14 cellular contexts compared by ENCODE assay signal in the genomic region with DNA sequence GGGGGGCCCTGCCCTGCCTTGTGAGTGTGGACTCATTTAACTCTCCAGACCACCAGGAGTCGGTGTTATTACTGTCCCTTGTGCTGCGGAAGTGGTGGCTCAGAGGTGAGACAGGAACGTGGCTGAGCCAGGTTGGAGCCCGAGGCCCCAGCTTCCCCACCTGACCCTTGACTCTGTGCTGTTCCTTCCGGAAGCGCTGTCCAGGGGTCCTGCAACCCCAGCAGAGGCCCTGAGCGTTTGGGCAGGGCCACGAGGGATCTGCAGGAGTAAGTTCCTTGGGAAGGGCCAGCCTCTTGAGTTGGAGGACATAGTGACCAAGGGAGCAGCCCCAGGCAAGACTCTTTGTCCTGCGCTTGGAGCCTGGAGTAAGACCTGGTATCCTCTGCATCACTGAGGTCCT.
DNase-seq lines count a peak whose midpoint lies in the region; ATAC-seq, FAIRE-seq and TF ChIP-seq lines count a peak whose summit lies in the region.
"Had no signal": no experiment of that assay in that cellular context is flagged by ENCODE, and none has a peak within 500 bp of the region (broad histone marks: within the 10 kb centered on the region; RNA-seq: fewer than 3 reads in every experiment).

No MANE protein-coding gene starts in this region.

- H3K9me3 Mint-ChIP-seq in endodermal cell: no peaks in the 10 kb centered on the region
- no peaks in the 10 kb centered on the region for H3K9me3 Mint-ChIP-seq in neural progenitor cell
- H3K9me3 Mint-ChIP-seq: CD4-positive, CD25-positive, alpha-beta regulatory T cell; IgD-negative memory B cell had no signal

- no peak for FAIRE-seq in HepG2 (lab: Jason Lieb, UNC)
- FAIRE-seq in pancreas (lab: Jason Lieb, UNC): no peak
- FAIRE-seq: GM19239 had no signal

- no peak for TF ChIP-seq CTCF in HepG2 (CRISPR knock-in tag; IDR thresholded peaks at IDR 0.05)
- no peak for TF ChIP-seq CTCF in right lobe of liver (IDR thresholded peaks at IDR 0.05)
- no peak for TF ChIP-seq CTCF in endodermal cell (conservative IDR thresholded peaks at IDR 0.05)
- TF ChIP-seq CTCF in neural progenitor cell (IDR thresholded peaks at IDR 0.05): no peak
- TF ChIP-seq CTCF in pancreas (IDR thresholded peaks at IDR 0.05): no peak

- H3K4me1 ChIP-seq in HepG2 (ENCODE audit: insufficient read depth, low read length): peaks cover 33% of the 10 kb centered on the region
- peaks cover 0 to 36% (median 7%) of the 10 kb centered on the region in 4 donors for H3K4me1 ChIP-seq in right lobe of liver
- H3K4me1 ChIP-seq in endodermal cell (ENCODE audit: control insufficient read depth, insufficient read depth, low read length): no peaks in the 10 kb centered on the region
- H3K4me1 ChIP-seq in neural progenitor cell: no peaks in the 10 kb centered on the region
- no peaks in the 10 kb centered on the region for H3K4me1 ChIP-seq in pancreas

- TF ChIP-seq RAD21 in HepG2 (CRISPR knock-in tag; IDR thresholded peaks at IDR 0.05): no peak

- H3K27ac Mint-ChIP-seq in endodermal cell (no peak overlapping the region), neural progenitor cell (no peak overlapping the region)
- H3K27ac Mint-ChIP-seq: CD4-positive, CD25-positive, alpha-beta regulatory T cell; IgD-negative memory B cell had no signal

- no peak for ATAC-seq in HepG2
- ATAC-seq in right lobe of liver: no peak
- no peak for ATAC-seq in pancreas
- no peak for ATAC-seq in SK-N-SH treated with all-trans-retinoic acid at 6 μM for 48 hours

- DNase-seq in HepG2 (ENCODE audit: low spot score) (no peak), right lobe of liver (no peak), endodermal cell (peak; percentile 70), neural progenitor cell (ENCODE audit: low spot score) (peak; percentile 41), NCI-H1105 (lab: John Stamatoyannopoulos, UW) (no peak), pancreas (no peak)
- DNase-seq: CD4-positive, CD25-positive, alpha-beta regulatory T cell; DMS53; GF-D8; HCEC 1CT had no signal

- H3K9me3 ChIP-seq in HepG2 (ENCODE audit: low read length) (no peaks in the 10 kb centered on the region), right lobe of liver (no peaks in the 10 kb centered on the region), endodermal cell (ENCODE audit: control insufficient read depth, low read length) (no peaks in the 10 kb centered on the region), neural progenitor cell (ENCODE audit: low read depth) (no peaks in the 10 kb centered on the region), pancreas (no peaks in the 10 kb centered on the region)

- POLR2A ChIA-PET in HepG2 (lab: Yijun Ruan, JAX): no interaction called here

- no peak for TF ChIP-seq EP300 in HepG2 (IDR thresholded peaks at IDR 0.05; ENCODE audit: low read depth in 2 of 2, low read length in 2 of 2)
- TF ChIP-seq EP300 in HepG2 (CRISPR knock-in tag; IDR thresholded peaks at IDR 0.05; ENCODE audit: borderline replicate concordance): no peak

- H3K27ac ChIP-seq in HepG2 (ENCODE audit: extremely low read length, insufficient read depth, low read length) (peak overlapping the region; percentile 30), right lobe of liver (no peak overlapping the region), endodermal cell (ENCODE audit: low read depth, low read length) (no peak overlapping the region), neural progenitor cell (no peak overlapping the region), pancreas (no peak overlapping the region)
- H3K27ac ChIP-seq: 22Rv1 had no signal

- no peak overlapping the region for H3K9ac ChIP-seq in HepG2 (ENCODE audit: insufficient read depth, low read depth, low read length)
- H3K9ac ChIP-seq in endodermal cell (ENCODE audit: extremely low read depth, low read length, poor library complexity, severe bottlenecking): no peak overlapping the region
- H3K9ac ChIP-seq in neural progenitor cell: no peak overlapping the region

- H3K27me3 Mint-ChIP-seq in endodermal cell (ENCODE audit: insufficient read depth) (no peaks in the 10 kb centered on the region), neural progenitor cell (ENCODE audit: insufficient read depth, low read depth) (no peaks in the 10 kb centered on the region)
- H3K27me3 Mint-ChIP-seq: CD4-positive, CD25-positive, alpha-beta regulatory T cell had no signal

- no TSS peak for BruUV-seq in HepG2 (replicated peaks; lab: Mats Ljungman, UMichigan)

- intact Hi-C loops in HepG2 (cut with micrococcal nuclease; ENCODE audit: unreplicated experiment) (no loop called here), right lobe of liver (cut with DNase I) (no loop called here), pancreas (cut with DNase I) (loop anchor here in 1 of 3 donors (10.0 kb wide), 1 partner anchor 91 kb away; no protein-coding TSS in a partner anchor)

- H4K20me1 ChIP-seq in HepG2 (ENCODE audit: insufficient read depth, low read length) (no peaks in the 10 kb centered on the region), neural progenitor cell (ENCODE audit: low read depth) (peaks cover 21% of the 10 kb centered on the region)

- H3K79me2 ChIP-seq in HepG2 (ENCODE audit: insufficient read depth, low read length) (no peaks in the 10 kb centered on the region), neural progenitor cell (ENCODE audit: low read depth) (no peaks in the 10 kb centered on the region)

- H3K4me2 ChIP-seq in HepG2 (ENCODE audit: low read depth, low read length): no peak overlapping the region
- H3K4me2 ChIP-seq in neural progenitor cell: no peak overlapping the region

- H3K36me3 ChIP-seq in HepG2 (replicated peaks in 1 of 2; ENCODE audit: control insufficient read depth in 1 of 2, insufficient read depth in 2 of 2, low read length in 2 of 2) (peaks cover 10 to 24% of the 10 kb centered on the region in 2 experiments; a peak in 4 of 5 replicates), right lobe of liver (peaks cover 0 to 59% (median 37%) of the 10 kb centered on the region in 4 donors), endodermal cell (ENCODE audit: control insufficient read depth, insufficient read depth, low read length) (peaks cover 8% of the 10 kb centered on the region), neural progenitor cell (no peaks in the 10 kb centered on the region), pancreas (no peaks in the 10 kb centered on the region)

- H3K4me3 Mint-ChIP-seq in endodermal cell: no peak overlapping the region
- no peak overlapping the region for H3K4me3 Mint-ChIP-seq in neural progenitor cell
- H3K4me3 Mint-ChIP-seq: CD4-positive, CD25-positive, alpha-beta regulatory T cell; IgD-negative memory B cell had no signal

- CTCF ChIA-PET in HepG2 (lab: Yijun Ruan, JAX; ENCODE audit: low intra/inter-chr PET ratio, low total read pairs): no interaction called here

- H3K36me3 Mint-ChIP-seq in endodermal cell (ENCODE audit: low read depth): peaks cover 15% of the 10 kb centered on the region
- H3K36me3 Mint-ChIP-seq in neural progenitor cell: no peaks in the 10 kb centered on the region

- TF ChIP-seq POLR2A in HepG2 (IDR thresholded peaks at IDR 0.05; ENCODE audit: insufficient read depth in 1 of 2, low read depth in 2 of 2, low read length in 2 of 2): no peak
- TF ChIP-seq POLR2A in right lobe of liver (IDR thresholded peaks at IDR 0.05): no peak

- H3F3A ChIP-seq in neural progenitor cell (ENCODE audit: low read depth): no peaks in the 10 kb centered on the region

- H3K4me3 ChIP-seq in HepG2 (replicated peaks in 1 of 3; ENCODE audit: insufficient read depth in 1 of 3, low read depth in 2 of 3, low read length in 3 of 3): no peak overlapping the region
- no peak overlapping the region for H3K4me3 ChIP-seq in right lobe of liver
- H3K4me3 ChIP-seq in endodermal cell (ENCODE audit: low read length): no peak overlapping the region
- H3K4me3 ChIP-seq in neural progenitor cell: no peak overlapping the region
- H3K4me3 ChIP-seq in pancreas: no peak overlapping the region

- H3K27me3 ChIP-seq in HepG2 (ENCODE audit: control insufficient read depth in 1 of 2, insufficient read depth in 2 of 2, low read length in 2 of 2) (no peaks in the 10 kb centered on the region), right lobe of liver (no peaks in the 10 kb centered on the region), endodermal cell (ENCODE audit: control insufficient read depth, insufficient read depth, low read length, poor library complexity, severe bottlenecking) (no peaks in the 10 kb centered on the region), neural progenitor cell (no peaks in the 10 kb centered on the region), pancreas (no peaks in the 10 kb centered on the region)

- in situ Hi-C loops in HepG2 (cut with HindIII; ENCODE audit: extremely low pct_ligation_motif_present, low pct_unique_long_range_greater_than_20kb): no loop called here

- H3K4me1 Mint-ChIP-seq in endodermal cell (no peaks in the 10 kb centered on the region), neural progenitor cell (no peaks in the 10 kb centered on the region)
- H3K4me1 Mint-ChIP-seq: IgD-negative memory B cell had no signal

- 95% methylated on average over 7 of the region's 9 CpGs for WGBS in HepG2 (ENCODE audit: low lambda C conversion rate)
- WGBS in right lobe of liver (ENCODE audit: insufficient coverage, low coverage, low lambda C conversion rate, missing lambda C conversion rate): no CpG with 5 or more reads among the region's 9 CpGs
- 95 to 97% methylated on average over 7 to 9 of the region's 9 CpGs for WGBS in endodermal cell (ENCODE audit: insufficient coverage in 1 of 2, insufficient read length in 1 of 2), 2 experiments
- WGBS in pancreas, 2 donors: 86 to 90% methylated on average over 9 of the region's 9 CpGs

- H2AFZ ChIP-seq in HepG2 (ENCODE audit: low read length) (no peak overlapping the region), neural progenitor cell (replicated peaks) (no peak overlapping the region)

TF ChIP-seq in HepG2, 621 proteins besides CTCF, POLR2A, EP300 and RAD21 (continues in another document):
- TF ChIP-seq NFE2L1 (CRISPR knock-in tag; IDR thresholded peaks at IDR 0.05; ENCODE audit: borderline replicate concordance): no peak
- no peak for TF ChIP-seq IKZF4 (CRISPR knock-in tag; IDR thresholded peaks at IDR 0.05; ENCODE audit: borderline replicate concordance, low read depth, not compliant biosample characterization)
- no peak for TF ChIP-seq ZNF724P (CRISPR knock-in tag; IDR thresholded peaks at IDR 0.05; ENCODE audit: borderline replicate concordance)
- TF ChIP-seq NFKB2 (CRISPR knock-in tag; IDR thresholded peaks at IDR 0.05; ENCODE audit: borderline replicate concordance): no peak
- no peak for TF ChIP-seq SRY (CRISPR knock-in tag; IDR thresholded peaks at IDR 0.05)
- TF ChIP-seq TCF7L2 (IDR thresholded peaks at IDR 0.05; ENCODE audit: low read depth, low read length): no peak

TF ChIP-seq in SK-N-SH treated with all-trans-retinoic acid at 6 μM for 48 hours, 23 proteins besides CTCF, POLR2A, EP300 and RAD21 (continues in another document):
- TF ChIP-seq ZNF8 (CRISPR knock-in tag; IDR thresholded peaks at IDR 0.05): no peak
- no peak for TF ChIP-seq ZC3H10 (CRISPR knock-in tag; IDR thresholded peaks at IDR 0.05)
- no peak for TF ChIP-seq ESRRG (CRISPR knock-in tag; IDR thresholded peaks at IDR 0.05)
- no peak for TF ChIP-seq ZNF70 (CRISPR knock-in tag; IDR thresholded peaks at IDR 0.05)
- no peak for TF ChIP-seq TCF4 (CRISPR knock-in tag; IDR thresholded peaks at IDR 0.05; ENCODE audit: borderline replicate concordance)
- no peak for TF ChIP-seq PPARA (CRISPR knock-in tag; IDR thresholded peaks at IDR 0.05; ENCODE audit: borderline replicate concordance)
- TF ChIP-seq ZNF565 (CRISPR knock-in tag; conservative IDR thresholded peaks at IDR 0.05; ENCODE audit: low read depth): no peak

Comparison
In these comparisons a context has a peak if more than half of its experiments do, and no peak if none do; other contexts are left out.
1. DNase-seq: peak in endodermal cell (single experiment) and neural progenitor cell (single experiment); none in HepG2 (single experiment), right lobe of liver (0 of 3), NCI-H1105 (single experiment) and pancreas (0 of 6).